Comparison of ENCODE assay signal across 8 cellular contexts in the genomic region with DNA sequence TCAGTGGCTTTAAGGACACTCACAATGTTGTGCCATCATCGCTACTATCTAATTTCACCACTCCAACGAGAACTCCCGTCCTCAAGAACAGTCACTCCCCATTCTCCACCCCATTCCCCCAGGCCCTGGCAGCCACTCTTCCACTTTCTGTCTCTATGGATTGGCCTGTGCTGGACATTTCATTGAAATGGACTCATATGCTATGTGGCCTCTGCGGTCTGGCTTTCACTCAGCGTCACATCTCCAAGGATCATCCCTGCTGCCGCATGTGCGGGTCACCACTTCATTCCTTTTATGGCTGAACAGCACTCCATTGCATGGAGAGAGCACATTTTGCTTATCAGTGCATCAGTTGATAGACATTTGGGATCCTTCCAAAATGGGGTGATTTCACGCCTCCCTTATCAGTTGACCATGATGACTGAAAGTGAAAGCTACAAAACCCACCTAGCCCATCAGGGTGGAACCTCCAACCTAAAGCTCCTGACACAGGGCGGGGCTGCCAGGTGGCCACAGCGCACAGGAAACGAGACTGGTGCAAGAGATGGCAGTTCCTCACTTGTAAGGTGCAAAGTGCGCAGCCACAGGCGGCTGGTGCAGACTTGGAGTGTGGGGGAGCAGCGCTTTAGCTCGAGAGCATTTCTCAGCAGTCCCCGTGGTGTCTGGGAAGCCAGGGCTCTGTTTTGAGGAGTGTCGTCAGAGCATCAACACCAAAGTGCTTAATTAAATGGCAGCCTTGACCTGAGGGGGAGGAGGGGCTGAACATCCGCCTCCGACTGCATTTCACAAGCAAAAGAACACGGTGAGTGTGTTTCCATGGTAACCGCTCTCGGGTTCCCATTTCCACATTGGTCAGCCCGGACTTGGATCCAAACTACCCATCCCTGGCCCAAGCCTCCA. TPM values are rescaled to one million over a fixed set of nuclear protein-coding genes. Genes with fewer than 3 reads are reported as not detected.
DNase-seq lines count a peak whose midpoint lies in the region; ATAC-seq and TF ChIP-seq lines count a peak whose summit lies in the region.

No MANE protein-coding gene starts in this region.

- H3K79me1 ChIP-seq in mesendoderm (ENCODE audit: low read length), result peaks cover 13% of the 10 kb centered on the region

- DNase-seq in NK-92 treated with Interleukin-12 subunit alpha and Interleukin-12 subunit beta, amount 100 ng/mL, for 24 hours (lab: John Stamatoyannopoulos, UW), result peak; percentile 95
- DNase-seq in activated effector memory CD4-positive, alpha-beta T cell treated with Interleukin-2 at 50 U/mL for 16 hours, result peak; percentile 74
- peak; percentile 68 to 89 for DNase-seq in left lung
- DNase-seq in stimulated activated naive CD8-positive, alpha-beta T cell treated with anti-CD3 and anti-CD28 coated beads, Interleukin-15, Interleukin-2, amounts not matched to agents 100 U/mL and 50 U/mL, for 24 hours, result peak; percentile 77
- DNase-seq in mesendoderm, result no peak
- DNase-seq in EL, result no peak

- H3K18ac ChIP-seq in mesendoderm (ENCODE audit: low read length), result no peak overlapping the region

- no peak overlapping the region for H3K23ac ChIP-seq in mesendoderm (ENCODE audit: low read length)

- TF ChIP-seq CTCF in left lung (IDR thresholded peaks at IDR 0.05), result no peak

- no peak overlapping the region for H2BK15ac ChIP-seq in mesendoderm (replicated peaks; ENCODE audit: low read depth)

- H3K36me3 ChIP-seq in left lung, result peaks cover 0 to 12% of the 10 kb centered on the region in 2 donors
- no peaks in the 10 kb centered on the region for H3K36me3 ChIP-seq in mesendoderm (ENCODE audit: control insufficient read depth, insufficient read depth, low read length)

- H3K56ac ChIP-seq in mesendoderm (ENCODE audit: low read length), result no peak overlapping the region

- peaks cover 17 to 59% of the 10 kb centered on the region in 2 donors for H3K4me1 ChIP-seq in left lung
- H3K4me1 ChIP-seq in mesendoderm (ENCODE audit: control insufficient read depth, low read depth, low read length), result no peaks in the 10 kb centered on the region

- intact Hi-C loops in left lung (cut with DNase I), result no loop called here

- no peaks in the 10 kb centered on the region for H3K27me3 ChIP-seq in left lung
- H3K27me3 ChIP-seq in mesendoderm (ENCODE audit: insufficient read depth, low read length, poor library complexity), result no peaks in the 10 kb centered on the region

- H3K79me2 ChIP-seq in mesendoderm (ENCODE audit: control insufficient read depth, insufficient read depth, low read length), result no peaks in the 10 kb centered on the region

- peak overlapping the region; percentile 17 to 89 for H3K27ac ChIP-seq in left lung
- no peak overlapping the region for H3K27ac ChIP-seq in mesendoderm (ENCODE audit: low read depth, low read length)

- no peak overlapping the region for H4K5ac ChIP-seq in mesendoderm (ENCODE audit: low read length)

- H3K4ac ChIP-seq in mesendoderm (ENCODE audit: low read depth, low read length), result no peak overlapping the region

- H3K9ac ChIP-seq in mesendoderm (ENCODE audit: low read length), result no peak overlapping the region

- no peak overlapping the region for H2BK5ac ChIP-seq in mesendoderm (ENCODE audit: low read length)

- H2AK5ac ChIP-seq in mesendoderm (ENCODE audit: low read length), result no peak overlapping the region

- H3K4me3 ChIP-seq in left lung (peak overlapping the region in 1 of 2 donors; percentile 20), mesendoderm (ENCODE audit: low read length) (no peak overlapping the region)

- no peak overlapping the region for H4K8ac ChIP-seq in mesendoderm (ENCODE audit: low read depth, low read length)

- H3K9me3 ChIP-seq in left lung, result no peaks in the 10 kb centered on the region

- ATAC-seq in GM18520 (IDR thresholded peaks at IDR 0.05; ENCODE audit: unreplicated experiment) (peak; percentile 85), HG02610 (IDR thresholded peaks at IDR 0.05; ENCODE audit: unreplicated experiment) (peak; percentile 90), left lung (peak; percentile 48)
- peak; percentile 90 for ATAC-seq in stimulated activated naive CD8-positive, alpha-beta T cell treated with anti-CD3 and anti-CD28 coated beads, Interleukin-15, Interleukin-2, amounts not matched to agents 100 U/mL and 50 U/mL, for 24 hours

- no CpG with 5 or more reads among the region's 23 CpGs for WGBS in mesendoderm (ENCODE audit: extremely low coverage, insufficient coverage, low lambda C conversion rate)

- H2BK120ac ChIP-seq in mesendoderm (ENCODE audit: low read depth, low read length), result no peak overlapping the region

- no peak overlapping the region for H3K4me2 ChIP-seq in mesendoderm (ENCODE audit: low read length)

RNA-seq across cellular contexts. Expression of a gene that starts 23.8 kb away (rescaled TPM):
- 100 to 1,000 TPM in 1 of 2 donors, 10 to 100 TPM in 1; 92.7 to 206 TPM for total RNA-seq in left lung
- polyA plus RNA-seq in mesendoderm (2013, experiment 1 of 2), result 102 TPM
- polyA plus RNA-seq in mesendoderm (2013, experiment 2 of 2), result 104 TPM

RNA-seq across cellular contexts. Expression of a gene that starts 54.2 kb away (rescaled TPM):
- 10 to 100 TPM; 44.7 to 50.9 TPM for total RNA-seq in left lung
- 6.7 TPM for polyA plus RNA-seq in mesendoderm (2013, experiment 1 of 2)
- 7.3 TPM for polyA plus RNA-seq in mesendoderm (2013, experiment 2 of 2)

Comparison
In these comparisons a context has a peak if more than half of its experiments do, and no peak if none do; other contexts are left out.
1. DNase-seq: peak in NK-92 treated with Interleukin-12 subunit alpha and Interleukin-12 subunit beta, amount 100 ng/mL, for 24 hours (single experiment), activated effector memory CD4-positive, alpha-beta T cell treated with Interleukin-2 at 50 U/mL for 16 hours (single experiment), left lung (2 of 2) and stimulated activated naive CD8-positive, alpha-beta T cell treated with anti-CD3 and anti-CD28 coated beads, Interleukin-15, Interleukin-2, amounts not matched to agents 100 U/mL and 50 U/mL, for 24 hours (single experiment); none in mesendoderm (single experiment) and EL (single experiment).
2. Peak in every context shown above with its lines, with median percentiles within 50 percentile points of each other: ATAC-seq.